Comparison of ENCODE assay signal across 27 cellular contexts in genomic region chr17:58267347-58268324, GRCh38. TPM values are rescaled to one million over a fixed set of nuclear protein-coding genes. Genes with fewer than 3 reads are reported as not detected.
"Had no signal": no experiment of that assay in that cellular context is flagged by ENCODE, and none has a peak within 500 bp of the region (broad histone marks: within the 10 kb centered on the region; RNA-seq: fewer than 3 reads in every experiment).

No MANE protein-coding gene starts in this region.

- H3K4me1 Mint-ChIP-seq: activated naive CD8-positive, alpha-beta T cell treated with anti-CD3 and anti-CD28 coated beads, Interleukin-2, amount 10 ng/mL, durations not matched to agents 7 days and 5 days; immature natural killer cell; mesothelial cell of epicardium; WTC11 had no signal

- ATAC-seq: activated T-cell treated with anti-CD3 and anti-CD28 coated beads, Interleukin-2, amount 50 U/mL, for 72 hours; heart left ventricle; left lung; naive thymus-derived CD8-positive, alpha-beta T cell; sciatic nerve; stimulated activated memory B cell treated with anti-CD40 and anti-IgM and Interleukin-4, amounts not matched to agents 10 μg/mL and 1 μg/mL and 100 μg/mL, for 72 hours; WTC11 had no signal

- H3K9me3 ChIP-seq: heart left ventricle, left lung, neutrophil, SK-N-SH, stomach, suprapubic skin, transverse colon had no signal

- H3K27ac ChIP-seq: coronary artery, epithelial cell of prostate, heart left ventricle, left lung, neutrophil, parathyroid adenoma, stomach, suprapubic skin, transverse colon had no signal

- H3K36me3 Mint-ChIP-seq: activated naive CD8-positive, alpha-beta T cell treated with anti-CD3 and anti-CD28 coated beads, Interleukin-2, amount 10 ng/mL, durations not matched to agents 7 days and 5 days; immature natural killer cell; mesothelial cell of epicardium; WTC11 had no signal

- H3K4me3 Mint-ChIP-seq: activated naive CD4-positive, alpha-beta T cell treated with anti-CD3 and anti-CD28 coated beads for 36 hours; activated naive CD8-positive, alpha-beta T cell treated with anti-CD3 and anti-CD28 coated beads, Interleukin-2, amount 10 ng/mL, durations not matched to agents 7 days and 5 days; activated T-cell treated with anti-CD3 and anti-CD28 coated beads, Interleukin-2, amount 50 U/mL, for 72 hours; immature natural killer cell; mesothelial cell of epicardium; naive thymus-derived CD8-positive, alpha-beta T cell; stimulated activated memory B cell treated with anti-CD40 and anti-IgM and Interleukin-4, amounts not matched to agents 10 μg/mL and 1 μg/mL and 100 μg/mL, for 72 hours; WTC11 had no signal

- H3K27ac Mint-ChIP-seq: activated naive CD4-positive, alpha-beta T cell treated with anti-CD3 and anti-CD28 coated beads for 36 hours; activated naive CD8-positive, alpha-beta T cell treated with anti-CD3 and anti-CD28 coated beads, Interleukin-2, amount 10 ng/mL, durations not matched to agents 7 days and 5 days; activated T-cell treated with anti-CD3 and anti-CD28 coated beads, Interleukin-2, amount 50 U/mL, for 72 hours; immature natural killer cell; mesothelial cell of epicardium; stimulated activated memory B cell treated with anti-CD40 and anti-IgM and Interleukin-4, amounts not matched to agents 10 μg/mL and 1 μg/mL and 100 μg/mL, for 72 hours; WTC11 had no signal

- H3K9me3 Mint-ChIP-seq: activated naive CD4-positive, alpha-beta T cell treated with anti-CD3 and anti-CD28 coated beads for 36 hours; activated naive CD8-positive, alpha-beta T cell treated with anti-CD3 and anti-CD28 coated beads, Interleukin-2, amount 10 ng/mL, durations not matched to agents 7 days and 5 days; activated T-cell treated with anti-CD3 and anti-CD28 coated beads, Interleukin-2, amount 50 U/mL, for 72 hours; immature natural killer cell; mesothelial cell of epicardium; naive thymus-derived CD8-positive, alpha-beta T cell; stimulated activated memory B cell treated with anti-CD40 and anti-IgM and Interleukin-4, amounts not matched to agents 10 μg/mL and 1 μg/mL and 100 μg/mL, for 72 hours; WTC11 had no signal

- DNase-seq: activated effector memory CD4-positive, alpha-beta T cell treated with Interleukin-2 at 50 U/mL for 16 hours; activated naive CD4-positive, alpha-beta T cell treated with anti-CD3 and anti-CD28 coated beads for 36 hours; activated naive CD8-positive, alpha-beta T cell treated with anti-CD3 and anti-CD28 coated beads, Interleukin-2, amount 10 ng/mL, durations not matched to agents 7 days and 5 days; activated T-cell treated with anti-CD3 and anti-CD28 coated beads, Interleukin-2, amount 50 U/mL, for 72 hours; amniotic stem cell; immature natural killer cell; left lung; naive thymus-derived CD8-positive, alpha-beta T cell; SK-N-SH; small intestine; stimulated activated CD4-positive, alpha-beta T cell treated with anti-CD3 and anti-CD28 coated beads, Interleukin-15, amount 100 ng/mL, for 24 hours; stomach; T-helper 1 cell; transverse colon had no signal

RNA-seq across cellular contexts. Expression of gene MPO, which starts 13.1 kb away (rescaled TPM):
- total RNA-seq: activated naive CD4-positive, alpha-beta T cell treated with anti-CD3 and anti-CD28 coated beads for 36 hours; activated naive CD8-positive, alpha-beta T cell treated with anti-CD3 and anti-CD28 coated beads, Interleukin-2, amount 10 ng/mL, durations not matched to agents 7 days and 5 days; bronchial epithelial cell; fibroblast of villous mesenchyme; lung microvascular endothelial cell; mesothelial cell of epicardium; naive thymus-derived CD8-positive, alpha-beta T cell; suprapubic skin; transverse colon; WTC11 had no signal

RNA-seq across cellular contexts. Expression of gene LPO, which starts 29.3 kb away (rescaled TPM):
- total RNA-seq: activated naive CD4-positive, alpha-beta T cell treated with anti-CD3 and anti-CD28 coated beads for 36 hours; activated naive CD8-positive, alpha-beta T cell treated with anti-CD3 and anti-CD28 coated beads, Interleukin-2, amount 10 ng/mL, durations not matched to agents 7 days and 5 days; bronchial epithelial cell; fibroblast of villous mesenchyme; heart left ventricle; lung microvascular endothelial cell; naive thymus-derived CD8-positive, alpha-beta T cell; sciatic nerve; stomach; transverse colon had no signal
